Comparison of ENCODE assay signal across 2 cellular contexts in genomic region chr20:33673115-33673410, GRCh38.
TF ChIP-seq lines count a peak whose summit lies in the region.

No MANE protein-coding gene starts in this region.

TF ChIP-seq in A549, 52 proteins besides CTCF, POLR2A, EP300 and RAD21:
- no peak for TF ChIP-seq ZC3H11A (IDR thresholded peaks at IDR 0.05)
- no peak for TF ChIP-seq MYC (IDR thresholded peaks at IDR 0.05; ENCODE audit: borderline replicate concordance, low read length)
- no peak for TF ChIP-seq RFX5 (IDR thresholded peaks at IDR 0.05)
- TF ChIP-seq HDAC2 (IDR thresholded peaks at IDR 0.05): no peak
- TF ChIP-seq KDM5A (IDR thresholded peaks at IDR 0.05): no peak
- TF ChIP-seq, protein P1, sequence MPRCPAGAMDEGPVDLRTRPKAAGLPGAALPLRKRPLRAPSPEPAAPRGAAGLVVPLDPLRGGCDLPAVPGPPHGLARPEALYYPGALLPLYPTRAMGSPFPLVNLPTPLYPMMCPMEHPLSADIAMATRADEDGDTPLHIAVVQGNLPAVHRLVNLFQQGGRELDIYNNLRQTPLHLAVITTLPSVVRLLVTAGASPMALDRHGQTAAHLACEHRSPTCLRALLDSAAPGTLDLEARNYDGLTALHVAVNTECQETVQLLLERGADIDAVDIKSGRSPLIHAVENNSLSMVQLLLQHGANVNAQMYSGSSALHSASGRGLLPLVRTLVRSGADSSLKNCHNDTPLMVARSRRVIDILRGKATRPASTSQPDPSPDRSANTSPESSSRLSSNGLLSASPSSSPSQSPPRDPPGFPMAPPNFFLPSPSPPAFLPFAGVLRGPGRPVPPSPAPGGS (IDR thresholded peaks at IDR 0.05): no peak
- no peak for TF ChIP-seq NFE2L2 (conservative IDR thresholded peaks at IDR 0.05; ENCODE audit: low read length)
- no peak for TF ChIP-seq CEBPB (IDR thresholded peaks at IDR 0.05)
- no peak for TF ChIP-seq SMC3 (IDR thresholded peaks at IDR 0.05)
- no peak for TF ChIP-seq FOSB (CRISPR knock-in tag; IDR thresholded peaks at IDR 0.05)
- no peak for TF ChIP-seq TFCP2L1 (CRISPR knock-in tag; IDR thresholded peaks at IDR 0.05)
- no peak for TF ChIP-seq GATA3 (IDR thresholded peaks at IDR 0.05; ENCODE audit: borderline replicate concordance)
- no peak for TF ChIP-seq TP53 (CRISPR knock-in tag; IDR thresholded peaks at IDR 0.05)

TF ChIP-seq in IMR-90, 13 proteins besides CTCF, POLR2A, EP300 and RAD21:
- no peak for TF ChIP-seq MAFK (IDR thresholded peaks at IDR 0.05; ENCODE audit: low read depth, low read length)
- TF ChIP-seq MXI1 (IDR thresholded peaks at IDR 0.05; ENCODE audit: borderline replicate concordance, low read depth, low read length): no peak
- TF ChIP-seq RFX5 (IDR thresholded peaks at IDR 0.05; ENCODE audit: low read depth, low read length): no peak
- TF ChIP-seq, protein P2, sequence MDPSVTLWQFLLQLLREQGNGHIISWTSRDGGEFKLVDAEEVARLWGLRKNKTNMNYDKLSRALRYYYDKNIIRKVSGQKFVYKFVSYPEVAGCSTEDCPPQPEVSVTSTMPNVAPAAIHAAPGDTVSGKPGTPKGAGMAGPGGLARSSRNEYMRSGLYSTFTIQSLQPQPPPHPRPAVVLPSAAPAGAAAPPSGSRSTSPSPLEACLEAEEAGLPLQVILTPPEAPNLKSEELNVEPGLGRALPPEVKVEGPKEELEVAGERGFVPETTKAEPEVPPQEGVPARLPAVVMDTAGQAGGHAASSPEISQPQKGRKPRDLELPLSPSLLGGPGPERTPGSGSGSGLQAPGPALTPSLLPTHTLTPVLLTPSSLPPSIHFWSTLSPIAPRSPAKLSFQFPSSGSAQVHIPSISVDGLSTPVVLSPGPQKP (IDR thresholded peaks at IDR 0.05; ENCODE audit: borderline replicate concordance, low read depth, low read length): no peak
- no peak for TF ChIP-seq FOS (IDR thresholded peaks at IDR 0.05; ENCODE audit: low read depth, low read length)
- no peak for TF ChIP-seq RCOR1 (IDR thresholded peaks at IDR 0.05; ENCODE audit: insufficient replicate concordance, low read length)
- no peak for TF ChIP-seq USF2 (IDR thresholded peaks at IDR 0.05; ENCODE audit: low read depth, low read length)
